In genomic region chr19:4712771-4713170, GRCh38 we compare ENCODE assay signal across 14 cellular contexts. TPM values are rescaled to one million over a fixed set of nuclear protein-coding genes. Genes with fewer than 3 reads are reported as not detected.
DNase-seq lines count a peak whose midpoint lies in the region; ATAC-seq and TF ChIP-seq lines count a peak whose summit lies in the region.
"Had no signal": no experiment of that assay in that cellular context is flagged by ENCODE, and none has a peak within 500 bp of the region (broad histone marks: within the 10 kb centered on the region; RNA-seq: fewer than 3 reads in every experiment).

No MANE protein-coding gene starts in this region.

- TF ChIP-seq CTCF in heart right ventricle (IDR thresholded peaks at IDR 0.05) (no peak), fibroblast of lung (conservative IDR thresholded peaks at IDR 0.05 in 1 of 2, IDR thresholded peaks at IDR 0.05 in 1 of 2; ENCODE audit: low read depth in 1 of 2, low read length in 2 of 2) (no peak), psoas muscle (IDR thresholded peaks at IDR 0.05) (peak; percentile 30)

- H2AFZ ChIP-seq in fibroblast of lung (ENCODE audit: low read length) = no peak overlapping the region

- H3K27me3 ChIP-seq in heart right ventricle (no peaks in the 10 kb centered on the region), fibroblast of lung (ENCODE audit: control insufficient read depth, insufficient read depth, low read length) (no peaks in the 10 kb centered on the region), psoas muscle (ENCODE audit: insufficient read depth in 3 of 3, low read length in 2 of 3) (no peaks in the 10 kb centered on the region), SJCRH30 (no peaks in the 10 kb centered on the region)
- H3K27me3 ChIP-seq: cardiac muscle cell had no signal

- H3K9me3 ChIP-seq in heart right ventricle = no peaks in the 10 kb centered on the region
- no peaks in the 10 kb centered on the region for H3K9me3 ChIP-seq in fibroblast of lung (ENCODE audit: control insufficient read depth, insufficient read depth, low read depth, low read length)
- no peaks in the 10 kb centered on the region for H3K9me3 ChIP-seq in psoas muscle
- H3K9me3 ChIP-seq in SJCRH30 (replicated peaks) = no peaks in the 10 kb centered on the region

- H3K4me3 ChIP-seq in heart right ventricle (peak overlapping the region in 1 of 10 donors; percentile 30), fibroblast of lung (replicated peaks in 1 of 4; ENCODE audit: control extremely low read depth in 1 of 4, insufficient read depth in 1 of 4, low read depth in 3 of 4, low read length in 4 of 4) (no peak overlapping the region), psoas muscle (peak overlapping the region; percentile 45), SJCRH30 (no peak overlapping the region)
- H3K4me3 ChIP-seq: cardiac muscle cell had no signal

- peaks cover 2 to 8% (median 4%) of the 10 kb centered on the region in 3 donors for H3K27me3 Mint-ChIP-seq in immature natural killer cell (ENCODE audit: low read depth in 3 of 3)
- H3K27me3 Mint-ChIP-seq: activated B cell treated with CpG ODN at 0.5 μM for 24 hours; activated CD8-positive, alpha-beta memory T cell treated with anti-CD3 and anti-CD28 coated beads, Interleukin-2, amount 10 ng/mL, durations not matched to agents 7 days and 5 days; memory B cell had no signal

- no peak overlapping the region for H3K4me3 Mint-ChIP-seq in immature natural killer cell
- H3K4me3 Mint-ChIP-seq: activated B cell treated with CpG ODN at 0.5 μM for 24 hours; activated CD8-positive, alpha-beta memory T cell treated with anti-CD3 and anti-CD28 coated beads, Interleukin-2, amount 10 ng/mL, durations not matched to agents 7 days and 5 days; CD8-positive, alpha-beta T cell; memory B cell had no signal

- no peak overlapping the region for H3K9ac ChIP-seq in fibroblast of lung (ENCODE audit: insufficient read depth, low read length)

- peaks cover 38 to 40% of the 10 kb centered on the region in 2 donors for H3K4me1 Mint-ChIP-seq in immature natural killer cell
- H3K4me1 Mint-ChIP-seq: activated B cell treated with CpG ODN at 0.5 μM for 24 hours had no signal

- H3K36me3 Mint-ChIP-seq in immature natural killer cell = peaks cover 4 to 30% (median 8%) of the 10 kb centered on the region in 3 donors

- DNase-seq in heart right ventricle = no peak
- no peak for DNase-seq in cardiac septum (ENCODE audit: low spot score)
- no peak for DNase-seq in fibroblast of lung (ENCODE audit: low read depth in 2 of 2)
- peak; percentile 56 to 81 for DNase-seq in psoas muscle
- DNase-seq in NCI-H2107 (lab: John Stamatoyannopoulos, UW) = no peak
- DNase-seq in SJCRH30 = no peak
- DNase-seq in immature natural killer cell = no peak
- no peak for DNase-seq in NCI-H2227 treated with DMSO at 0.1 percent for 48 hours (lab: John Stamatoyannopoulos, UW)
- DNase-seq: activated B cell treated with CpG ODN at 0.5 μM for 24 hours; activated CD8-positive, alpha-beta memory T cell treated with anti-CD3 and anti-CD28 coated beads, Interleukin-2, amount 10 ng/mL, durations not matched to agents 7 days and 5 days; activated naive CD4-positive, alpha-beta T cell; CD8-positive, alpha-beta T cell had no signal

- no peaks in the 10 kb centered on the region for H4K20me1 ChIP-seq in fibroblast of lung (ENCODE audit: control insufficient read depth, extremely low read depth, insufficient read depth, low read length)

- WGBS in heart right ventricle, 2 donors = 82 to 85% methylated on average over 14 of the region's 14 CpGs
- 40 to 44% (median 41%) methylated on average over 14 of the region's 14 CpGs for WGBS in psoas muscle, 3 donors

- H3K27ac ChIP-seq in heart right ventricle = peak overlapping the region; percentile 62 to 91 (median 76)
- H3K27ac ChIP-seq in fibroblast of lung (ENCODE audit: insufficient read depth, low read length) = peak overlapping the region; percentile 89
- H3K27ac ChIP-seq in psoas muscle = peak overlapping the region; percentile 99
- no peak overlapping the region for H3K27ac ChIP-seq in SJCRH30
- H3K27ac ChIP-seq: cardiac muscle cell had no signal

- H3K36me3 ChIP-seq in heart right ventricle = peaks cover 0 to 92% (median 37%) of the 10 kb centered on the region in 9 donors
- peaks cover 45% of the 10 kb centered on the region for H3K36me3 ChIP-seq in fibroblast of lung (ENCODE audit: control insufficient read depth, insufficient read depth, low read length)
- peaks cover 0 to 53% of the 10 kb centered on the region in 2 donors for H3K36me3 ChIP-seq in psoas muscle (ENCODE audit: insufficient read depth in 1 of 2, low read depth in 1 of 2)
- peaks cover 45% of the 10 kb centered on the region for H3K36me3 ChIP-seq in SJCRH30

- ATAC-seq in heart right ventricle (peak in 3 of 8 donors; percentile 1 to 3 (median 1)), psoas muscle (peak; percentile 40 to 50 (median 43))
- ATAC-seq: activated CD8-positive, alpha-beta memory T cell treated with anti-CD3 and anti-CD28 coated beads, Interleukin-2, amount 10 ng/mL, durations not matched to agents 7 days and 5 days; CD8-positive, alpha-beta T cell had no signal

- H3K9me3 Mint-ChIP-seq in immature natural killer cell = no peaks in the 10 kb centered on the region
- H3K9me3 Mint-ChIP-seq: activated B cell treated with CpG ODN at 0.5 μM for 24 hours; CD8-positive, alpha-beta T cell; memory B cell had no signal

- peaks cover 11% of the 10 kb centered on the region for H3K79me2 ChIP-seq in fibroblast of lung (ENCODE audit: control insufficient read depth, insufficient read depth, low read length)

- intact Hi-C loops in heart right ventricle (cut with DNase I) (no loop called here), cardiac septum (cut with DNase I) (loop anchor here (2.0 kb wide), 1 partner anchor 74 kb away; the partner anchor contains the start of gene TNFAIP8L1), psoas muscle (cut with DNase I) (loop anchor here (5.0 kb wide), 2 partner anchors 35 to 135 kb away; no protein-coding TSS in a partner anchor)

- H3K27ac Mint-ChIP-seq in immature natural killer cell = peak overlapping the region in 1 of 6 donors; percentile 32
- H3K27ac Mint-ChIP-seq: activated B cell treated with CpG ODN at 0.5 μM for 24 hours; activated CD8-positive, alpha-beta memory T cell treated with anti-CD3 and anti-CD28 coated beads, Interleukin-2, amount 10 ng/mL, durations not matched to agents 7 days and 5 days; CD8-positive, alpha-beta T cell; memory B cell had no signal

- H3K4me1 ChIP-seq in heart right ventricle (peaks cover 14 to 59% (median 51%) of the 10 kb centered on the region in 9 donors), fibroblast of lung (ENCODE audit: control insufficient read depth, extremely low read depth, insufficient read depth, low read length) (peaks cover 24% of the 10 kb centered on the region), psoas muscle (peaks cover 66% of the 10 kb centered on the region), SJCRH30 (peaks cover 3% of the 10 kb centered on the region; the same call in 1 of the 2 replicates)

- H3K4me2 ChIP-seq in fibroblast of lung (ENCODE audit: extremely low read depth, insufficient read depth, low read length) = no peak overlapping the region

RNA-seq across cellular contexts. Expression of gene DPP9, which starts 10.9 kb away (rescaled TPM):
- total RNA-seq in heart right ventricle (10 to 100 TPM; 34.2 to 52.2 (median 45.0) TPM), cardiac septum (39.0 TPM), fibroblast of lung (14.4 and 27.1 TPM in 2 replicates), psoas muscle (10 to 100 TPM; 55.9 to 97.4 (median 78.6) TPM)
- polyA plus RNA-seq in heart right ventricle (10 to 100 TPM; 34.0 to 42.2 TPM), fibroblast of lung (3.6 and 8.2 TPM in 2 replicates), psoas muscle (100 to 1,000 TPM in 2 of 3 donors, 10 to 100 TPM in 1; 64.6 to 138 (median 108) TPM), immature natural killer cell (10 to 100 TPM; 17.8 to 81.6 (median 25.0) TPM)
- 23.9 and 51.6 TPM in 2 replicates for polyA plus RNA-seq in fibroblast of lung (2012)
- polyA minus RNA-seq in fibroblast of lung (ENCODE audit: low replicate concordance) = 53.6 and 82.5 TPM in 2 replicates
- 53.4 and 62.8 TPM in 2 replicates for total RNA-seq in SJCRH30 (2014; rRNA removed; shearing (Covaris generic))

RNA-seq across cellular contexts. Expression of gene MYDGF, which starts 42.6 kb away (rescaled TPM):
- 10 to 100 TPM; 14.2 to 48.5 (median 21.1) TPM for total RNA-seq in heart right ventricle
- polyA plus RNA-seq in heart right ventricle = 100 to 1,000 TPM in 1 of 2 donors, 10 to 100 TPM in 1; 28.2 to 211 TPM
- 37.1 TPM for total RNA-seq in cardiac septum
- total RNA-seq in fibroblast of lung = 140 and 181 TPM in 2 replicates
- 167 and 190 TPM in 2 replicates for polyA plus RNA-seq in fibroblast of lung
- polyA plus RNA-seq in fibroblast of lung (2012) = 303 and 376 TPM in 2 replicates
- 108 and 137 TPM in 2 replicates for polyA minus RNA-seq in fibroblast of lung (ENCODE audit: low replicate concordance)
- 10 to 100 TPM; 11.4 to 24.0 (median 19.1) TPM for total RNA-seq in psoas muscle
- polyA plus RNA-seq in psoas muscle = 100 to 1,000 TPM in 1 of 3 donors, 10 to 100 TPM in 2; 23.9 to 164 (median 40.0) TPM
- total RNA-seq in SJCRH30 (2014; rRNA removed; shearing (Covaris generic)) = 71.9 and 86.8 TPM in 2 replicates
- polyA plus RNA-seq in immature natural killer cell = 100 to 1,000 TPM; 207 to 245 (median 233) TPM

Comparison
In these comparisons a context has a peak if more than half of its experiments do, and no peak if none do; other contexts are left out.
1. intact Hi-C loops: an anchor here in cardiac septum (2.0 kb wide) and psoas muscle (5.0 kb wide); none called in heart right ventricle.
2. DNase-seq: peak in psoas muscle (2 of 2); none in heart right ventricle (0 of 2), cardiac septum (single experiment), fibroblast of lung (0 of 2), NCI-H2107 (single experiment), SJCRH30 (0 of 2), immature natural killer cell (0 of 3) and NCI-H2227 treated with DMSO at 0.1 percent for 48 hours (single experiment).